ENCODE assay signal across 8 cellular contexts in genomic region chr1:228275154-228275434, GRCh38.
DNase-seq lines count a peak whose midpoint lies in the region; ATAC-seq and TF ChIP-seq lines count a peak whose summit lies in the region.

No MANE protein-coding gene starts in this region.

- peak overlapping the region; percentile 61 for H4K12ac ChIP-seq in trophoblast cell (ENCODE audit: low read depth, low read length)

- H3K79me2 ChIP-seq in trophoblast cell (ENCODE audit: control insufficient read depth, insufficient read depth, low read length, poor library complexity), result peaks cover 6% of the 10 kb centered on the region

- no peak for ATAC-seq in HG03457 (IDR thresholded peaks at IDR 0.05; ENCODE audit: unreplicated experiment)
- no peak for ATAC-seq in GM19035 (IDR thresholded peaks at IDR 0.05; ENCODE audit: unreplicated experiment)
- ATAC-seq in GM21529 (IDR thresholded peaks at IDR 0.05; ENCODE audit: unreplicated experiment), result no peak

- no peak overlapping the region for H3K23ac ChIP-seq in trophoblast cell (ENCODE audit: low read length)

- no peak overlapping the region for H2BK120ac ChIP-seq in trophoblast cell (ENCODE audit: insufficient read depth, low read length, poor library complexity)

- H3K27me3 Mint-ChIP-seq in Caco-2 (ENCODE audit: insufficient read depth, unreplicated experiment), result no peaks in the 10 kb centered on the region

- H3K4me1 Mint-ChIP-seq in Caco-2 (ENCODE audit: low read depth, unreplicated experiment), result no peaks in the 10 kb centered on the region

- H4K91ac ChIP-seq in trophoblast cell (ENCODE audit: low read depth, low read length), result no peak overlapping the region

- no peak for TF ChIP-seq CTCF in Caco-2 (IDR thresholded peaks at IDR 0.05; ENCODE audit: insufficient read depth in 1 of 2, low read depth in 1 of 2, low read length in 1 of 2, severe bottlenecking in 1 of 2, unreplicated experiment in 1 of 2)
- no peak for TF ChIP-seq CTCF in WERI-Rb-1 (IDR thresholded peaks at IDR 0.05; ENCODE audit: low read depth, low read length)
- TF ChIP-seq CTCF in fibroblast of the aortic adventitia (IDR thresholded peaks at IDR 0.05; ENCODE audit: insufficient read depth, low read length), result no peak

- no peak overlapping the region for H3K9ac ChIP-seq in trophoblast cell (ENCODE audit: low read length)

- no peak overlapping the region for H2BK5ac ChIP-seq in trophoblast cell (ENCODE audit: low read depth, low read length, poor library complexity)

- no peak overlapping the region for H2BK12ac ChIP-seq in trophoblast cell (ENCODE audit: low read length)

- no peak overlapping the region for H2AK5ac ChIP-seq in trophoblast cell (ENCODE audit: low read length)

- no peak for DNase-seq in Caco-2
- no peak for DNase-seq in WERI-Rb-1
- no peak for DNase-seq in fibroblast of the aortic adventitia (ENCODE audit: low read depth)
- no peak for DNase-seq in trophoblast cell
- DNase-seq in KG1 (lab: John Stamatoyannopoulos, UW), result no peak

- peak overlapping the region; percentile 50 for H4K8ac ChIP-seq in trophoblast cell (ENCODE audit: low read depth, low read length)

- H3K36me3 ChIP-seq in Caco-2 (ENCODE audit: control insufficient read depth, insufficient read depth, low read length) (no peaks in the 10 kb centered on the region), WERI-Rb-1 (no peaks in the 10 kb centered on the region), trophoblast cell (ENCODE audit: control insufficient read depth in 1 of 2, insufficient read depth in 2 of 2, low read length in 2 of 2) (peaks cover 13 to 26% of the 10 kb centered on the region in 2 experiments)

- H3K4me3 ChIP-seq in Caco-2 (ENCODE audit: low read depth, low read length) (peak overlapping the region; percentile 77), WERI-Rb-1 (ENCODE audit: low read depth, low read length) (peak overlapping the region; percentile 42), fibroblast of the aortic adventitia (ENCODE audit: low read depth, low read length) (peak overlapping the region; percentile 72), trophoblast cell (ENCODE audit: low read depth, low read length) (peak overlapping the region; percentile 11)

- H3K27ac ChIP-seq in WERI-Rb-1 (no peak overlapping the region), trophoblast cell (ENCODE audit: low read depth, low read length) (no peak overlapping the region)

- peaks cover 10% of the 10 kb centered on the region for H3K79me1 ChIP-seq in trophoblast cell (ENCODE audit: low read length)

- no peak overlapping the region for H3K4ac ChIP-seq in trophoblast cell (ENCODE audit: low read depth, low read length)

- intact Hi-C loops in Caco-2 (cut with micrococcal nuclease; ENCODE audit: unreplicated experiment), result no loop called here

- peak overlapping the region; percentile 75 for H3K4me3 Mint-ChIP-seq in Caco-2 (ENCODE audit: unreplicated experiment)

- no CpG with 5 or more reads among the region's 8 CpGs for WGBS in trophoblast cell (ENCODE audit: extremely low coverage, insufficient coverage, insufficient read length)

- H3K27ac Mint-ChIP-seq in Caco-2 (ENCODE audit: unreplicated experiment), result no peak overlapping the region

- H3K4me2 ChIP-seq in trophoblast cell (ENCODE audit: low read length), result peak overlapping the region; percentile 95

- BruUV-seq in Caco-2 (replicated peaks; lab: Mats Ljungman, UMichigan), result no TSS peak

- H3K27me3 ChIP-seq in Caco-2 (replicated peaks; ENCODE audit: control insufficient read depth, insufficient read depth, low read length) (no peaks in the 10 kb centered on the region), WERI-Rb-1 (ENCODE audit: insufficient read depth, low read depth, severe bottlenecking) (no peaks in the 10 kb centered on the region), trophoblast cell (ENCODE audit: insufficient read depth, low read length) (no peaks in the 10 kb centered on the region)

- peaks cover 6% of the 10 kb centered on the region for H3K36me3 Mint-ChIP-seq in Caco-2 (ENCODE audit: insufficient read depth, unreplicated experiment)

- H3K14ac ChIP-seq in trophoblast cell (ENCODE audit: low read length), result peak overlapping the region; percentile 69

- peak overlapping the region; percentile 81 for H2AFZ ChIP-seq in trophoblast cell (ENCODE audit: insufficient read depth, low read length, poor library complexity)

- H3K4me1 ChIP-seq in Caco-2 (no peaks in the 10 kb centered on the region; the same call in 1 of the 2 replicates), trophoblast cell (ENCODE audit: control insufficient read depth in 1 of 2, insufficient read depth in 2 of 2, low read length in 2 of 2) (peaks cover 6% of the 10 kb centered on the region in 2 experiments)

- H3K9me3 ChIP-seq in Caco-2 (no peaks in the 10 kb centered on the region), WERI-Rb-1 (ENCODE audit: severe bottlenecking) (no peaks in the 10 kb centered on the region), trophoblast cell (ENCODE audit: insufficient read depth, low read depth, low read length) (peaks cover 2% of the 10 kb centered on the region)

- H3K9me3 Mint-ChIP-seq in Caco-2 (ENCODE audit: unreplicated experiment), result no peaks in the 10 kb centered on the region

- POLR2A ChIA-PET in Caco-2 (lab: Charles Lee), result interaction anchor here (0.9 kb wide), 1 partner anchor 182 kb away, joined by 3 read pairs; no protein-coding TSS in a partner anchor

- CTCF ChIA-PET in Caco-2 (lab: Charles Lee), result interaction anchor here (0.9 kb wide), 1 partner anchor 275 kb away, joined by 6 read pairs; no protein-coding TSS in a partner anchor

- H3K18ac ChIP-seq in trophoblast cell (ENCODE audit: low read length), result peak overlapping the region; percentile 63

Comparison
In these comparisons a context has a peak if more than half of its experiments do, and no peak if none do; other contexts are left out.
1. H3K4me3 ChIP-seq: peak in every context shown above with its lines; median percentile 77 in Caco-2; 72 in fibroblast of the aortic adventitia; 42 in WERI-Rb-1; 11 in trophoblast cell.